8 cellular contexts compared by ENCODE assay signal in genomic region chr1:160097911-160098851, GRCh38. TPM values are rescaled to one million over a fixed set of nuclear protein-coding genes. Genes with fewer than 3 reads are reported as not detected.
DNase-seq lines count a peak whose midpoint lies in the region; ATAC-seq and TF ChIP-seq lines count a peak whose summit lies in the region.

A gene with protein sequence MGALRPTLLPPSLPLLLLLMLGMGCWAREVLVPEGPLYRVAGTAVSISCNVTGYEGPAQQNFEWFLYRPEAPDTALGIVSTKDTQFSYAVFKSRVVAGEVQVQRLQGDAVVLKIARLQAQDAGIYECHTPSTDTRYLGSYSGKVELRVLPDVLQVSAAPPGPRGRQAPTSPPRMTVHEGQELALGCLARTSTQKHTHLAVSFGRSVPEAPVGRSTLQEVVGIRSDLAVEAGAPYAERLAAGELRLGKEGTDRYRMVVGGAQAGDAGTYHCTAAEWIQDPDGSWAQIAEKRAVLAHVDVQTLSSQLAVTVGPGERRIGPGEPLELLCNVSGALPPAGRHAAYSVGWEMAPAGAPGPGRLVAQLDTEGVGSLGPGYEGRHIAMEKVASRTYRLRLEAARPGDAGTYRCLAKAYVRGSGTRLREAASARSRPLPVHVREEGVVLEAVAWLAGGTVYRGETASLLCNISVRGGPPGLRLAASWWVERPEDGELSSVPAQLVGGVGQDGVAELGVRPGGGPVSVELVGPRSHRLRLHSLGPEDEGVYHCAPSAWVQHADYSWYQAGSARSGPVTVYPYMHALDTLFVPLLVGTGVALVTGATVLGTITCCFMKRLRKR (minus strand): TSS chr1:160098619. CDS start chr1:160098472, 147 bp downstream.

- peak; percentile 91 for DNase-seq in 8988T
- DNase-seq in NCI-H510A treated with DMSO at 0.1 percent for 48 hours (lab: John Stamatoyannopoulos, UW): peak; percentile 91
- DNase-seq in activated CD4-positive, alpha-beta T cell treated with anti-CD3 and anti-CD28 coated beads, Interleukin-2, amount 10 ng/mL, durations not matched to agents 7 days and 5 days: peak; percentile 93
- DNase-seq in dedifferentiated amniotic fluid mesenchymal stem cell (ENCODE audit: extremely low spot score): peak; percentile 58
- DNase-seq in stimulated activated CD4-positive, alpha-beta T cell treated with anti-CD3 and anti-CD28 coated beads, Interleukin-4, amount 100 ng/mL, for 24 hours: peak; percentile 90

- 2% methylated on average over 64 of the region's 64 CpGs for WGBS in liver

- no peaks in the 10 kb centered on the region for H3K9me3 ChIP-seq in liver (ENCODE audit: control insufficient read depth in 4 of 4, low read length in 3 of 4)

- POLR2A ChIA-PET in activated CD4-positive, alpha-beta T cell treated with anti-CD3 and anti-CD28 coated beads, Interleukin-2, amount 10 ng/mL, durations not matched to agents 7 days and 5 days (lab: Charles Lee): no interaction called here

- no peaks in the 10 kb centered on the region for H3K27me3 ChIP-seq in liver (ENCODE audit: control insufficient read depth in 4 of 4, insufficient read depth in 4 of 4, low read length in 3 of 4)

- H3K4me1 ChIP-seq in liver (ENCODE audit: control insufficient read depth in 4 of 4, insufficient read depth in 4 of 4, low read length in 3 of 4): peaks cover 33 to 69% (median 61%) of the 10 kb centered on the region in 4 donors

- peak within 1 kb of the TSS; percentile 84 for H3K4me3 Mint-ChIP-seq in activated CD4-positive, alpha-beta T cell treated with anti-CD3 and anti-CD28 coated beads, Interleukin-2, amount 10 ng/mL, durations not matched to agents 7 days and 5 days

- CTCF ChIA-PET in activated CD4-positive, alpha-beta T cell treated with anti-CD3 and anti-CD28 coated beads, Interleukin-2, amount 10 ng/mL, durations not matched to agents 7 days and 5 days (lab: Charles Lee): interaction anchor here (0.9 to 5.1 kb wide), 9 partner anchors 10 to 856 kb away, joined by 3 to 42 read pairs (median 3); no protein-coding TSS in a partner anchor

- peaks cover 0 to 2% (median 0%) of the 10 kb centered on the region in 4 donors for H3K36me3 ChIP-seq in liver (ENCODE audit: control insufficient read depth in 4 of 4, insufficient read depth in 3 of 4, low read depth in 1 of 4, low read length in 3 of 4)

- peak within 1 kb of the TSS; percentile 77 to 79 (median 78) for H3K4me3 ChIP-seq in liver (ENCODE audit: low read depth in 1 of 3, low read length in 3 of 3)

- H3K9me3 Mint-ChIP-seq in activated CD4-positive, alpha-beta T cell treated with anti-CD3 and anti-CD28 coated beads, Interleukin-2, amount 10 ng/mL, durations not matched to agents 7 days and 5 days: no peaks in the 10 kb centered on the region

- H3K27ac Mint-ChIP-seq in activated CD4-positive, alpha-beta T cell treated with anti-CD3 and anti-CD28 coated beads, Interleukin-2, amount 10 ng/mL, durations not matched to agents 7 days and 5 days: peak within 1 kb of the TSS; percentile 94

- no peaks in the 10 kb centered on the region for H3K27me3 Mint-ChIP-seq in activated CD4-positive, alpha-beta T cell treated with anti-CD3 and anti-CD28 coated beads, Interleukin-2, amount 10 ng/mL, durations not matched to agents 7 days and 5 days

- peak within 1 kb of the TSS; percentile 72 to 83 for H3K9ac ChIP-seq in liver (ENCODE audit: low read depth in 1 of 2, low read length in 2 of 2)

- ATAC-seq in GM18861 (IDR thresholded peaks at IDR 0.05; ENCODE audit: unreplicated experiment) (peak; percentile 28), HG03103 (IDR thresholded peaks at IDR 0.05; ENCODE audit: low read depth, unreplicated experiment) (peak; percentile 45)

- TF ChIP-seq RAD21 in liver (IDR thresholded peaks at IDR 0.05): no peak

- TF ChIP-seq CTCF in liver (IDR thresholded peaks at IDR 0.05; ENCODE audit: low read depth, low read length, missing input control): no peak

- H3K4me1 Mint-ChIP-seq in activated CD4-positive, alpha-beta T cell treated with anti-CD3 and anti-CD28 coated beads, Interleukin-2, amount 10 ng/mL, durations not matched to agents 7 days and 5 days: peaks cover 54% of the 10 kb centered on the region

- peaks cover 2% of the 10 kb centered on the region for H3K36me3 Mint-ChIP-seq in activated CD4-positive, alpha-beta T cell treated with anti-CD3 and anti-CD28 coated beads, Interleukin-2, amount 10 ng/mL, durations not matched to agents 7 days and 5 days (ENCODE audit: low read depth)

- peak within 1 kb of the TSS; percentile 86 to 92 for H3K27ac ChIP-seq in liver (ENCODE audit: low read depth in 1 of 2, low read length in 2 of 2)

TF ChIP-seq in liver, 16 proteins besides CTCF, POLR2A, EP300 and RAD21:
- peak; percentile 55 for TF ChIP-seq REST (IDR thresholded peaks at IDR 0.05)
- no peak for TF ChIP-seq FOXA1 (IDR thresholded peaks at IDR 0.05)
- TF ChIP-seq HNF4A (conservative IDR thresholded peaks at IDR 0.05): peak; percentile 27 to 32
- TF ChIP-seq, protein P1, sequence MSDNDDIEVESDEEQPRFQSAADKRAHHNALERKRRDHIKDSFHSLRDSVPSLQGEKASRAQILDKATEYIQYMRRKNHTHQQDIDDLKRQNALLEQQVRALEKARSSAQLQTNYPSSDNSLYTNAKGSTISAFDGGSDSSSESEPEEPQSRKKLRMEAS (IDR thresholded peaks at IDR 0.05): no peak
- TF ChIP-seq TAF1 (conservative IDR thresholded peaks at IDR 0.05): no peak
- TF ChIP-seq GABPA (IDR thresholded peaks at IDR 0.05 in 1 of 2, conservative IDR thresholded peaks at IDR 0.05 in 1 of 2): peak in 1 of 2 donors; percentile 8
- TF ChIP-seq RXRA (IDR thresholded peaks at IDR 0.05): no peak
- no peak for TF ChIP-seq HNF4G (IDR thresholded peaks at IDR 0.05)
- no peak for TF ChIP-seq ZBTB33 (IDR thresholded peaks at IDR 0.05)
- TF ChIP-seq SP1 (IDR thresholded peaks at IDR 0.05): peak; percentile 88

RNA-seq across cellular contexts. Expression of the gene that starts here (rescaled TPM):
- total RNA-seq in activated CD4-positive, alpha-beta T cell treated with anti-CD3 and anti-CD28 coated beads, Interleukin-2, amount 10 ng/mL, durations not matched to agents 7 days and 5 days: 10 to 100 TPM; 36.4 to 40.9 TPM
- total RNA-seq in liver: 10 to 100 TPM in 1 of 2 donors, 1 to 10 TPM in 1; 9.8 to 24.3 TPM
- polyA plus RNA-seq in liver: 10 to 100 TPM; 17.5 to 23.0 TPM

Comparison
In these comparisons a context has a peak if more than half of its experiments do, and no peak if none do; other contexts are left out.
1. Peak in every context shown above with its lines: DNase-seq, ATAC-seq, H3K4me3 ChIP-seq and H3K27ac ChIP-seq.